Comparison of ENCODE assay signal across 1 cellular context in the genomic region with DNA sequence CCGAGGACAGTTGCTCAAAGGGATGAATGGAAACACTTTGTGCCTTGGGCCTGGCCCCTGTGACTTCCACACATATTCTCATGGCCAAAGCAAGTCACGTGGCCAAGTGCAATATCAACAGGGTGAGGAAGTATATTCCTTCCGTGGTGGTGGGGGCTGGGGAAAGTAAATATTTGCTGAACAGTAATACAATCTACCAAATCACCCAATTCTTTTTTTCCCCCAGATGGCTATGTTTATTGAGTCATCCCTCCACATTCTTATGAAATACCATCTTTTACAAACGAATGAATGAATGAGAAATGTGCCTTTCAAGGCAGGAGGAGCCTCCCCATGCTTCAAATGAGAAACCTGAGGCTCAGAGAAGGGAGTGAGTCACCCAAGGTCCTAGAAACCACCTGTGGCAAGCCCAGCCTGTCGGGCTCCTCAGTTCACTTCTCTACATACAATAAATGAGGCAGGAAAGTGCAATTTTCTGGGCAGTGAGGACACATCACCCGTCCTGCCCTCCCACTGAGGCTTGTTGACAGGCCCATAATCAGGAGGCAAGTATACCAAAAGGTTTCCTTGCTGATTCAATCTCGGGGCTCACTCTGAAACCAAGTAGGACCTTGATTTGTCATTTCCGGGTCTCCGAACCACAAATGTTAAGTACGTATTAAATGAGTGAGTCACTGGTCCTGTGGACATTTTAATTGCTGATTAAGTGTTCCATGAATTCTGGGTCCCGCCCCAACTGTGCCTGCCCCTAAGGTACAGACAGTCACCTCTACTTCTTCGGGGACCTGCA.
TF ChIP-seq lines count a peak whose summit lies in the region.

No MANE protein-coding gene starts in this region.

TF ChIP-seq in HepG2, 621 proteins besides CTCF, POLR2A, EP300 and RAD21 (continued from another document and continues in another):
- TF ChIP-seq, protein P1, sequence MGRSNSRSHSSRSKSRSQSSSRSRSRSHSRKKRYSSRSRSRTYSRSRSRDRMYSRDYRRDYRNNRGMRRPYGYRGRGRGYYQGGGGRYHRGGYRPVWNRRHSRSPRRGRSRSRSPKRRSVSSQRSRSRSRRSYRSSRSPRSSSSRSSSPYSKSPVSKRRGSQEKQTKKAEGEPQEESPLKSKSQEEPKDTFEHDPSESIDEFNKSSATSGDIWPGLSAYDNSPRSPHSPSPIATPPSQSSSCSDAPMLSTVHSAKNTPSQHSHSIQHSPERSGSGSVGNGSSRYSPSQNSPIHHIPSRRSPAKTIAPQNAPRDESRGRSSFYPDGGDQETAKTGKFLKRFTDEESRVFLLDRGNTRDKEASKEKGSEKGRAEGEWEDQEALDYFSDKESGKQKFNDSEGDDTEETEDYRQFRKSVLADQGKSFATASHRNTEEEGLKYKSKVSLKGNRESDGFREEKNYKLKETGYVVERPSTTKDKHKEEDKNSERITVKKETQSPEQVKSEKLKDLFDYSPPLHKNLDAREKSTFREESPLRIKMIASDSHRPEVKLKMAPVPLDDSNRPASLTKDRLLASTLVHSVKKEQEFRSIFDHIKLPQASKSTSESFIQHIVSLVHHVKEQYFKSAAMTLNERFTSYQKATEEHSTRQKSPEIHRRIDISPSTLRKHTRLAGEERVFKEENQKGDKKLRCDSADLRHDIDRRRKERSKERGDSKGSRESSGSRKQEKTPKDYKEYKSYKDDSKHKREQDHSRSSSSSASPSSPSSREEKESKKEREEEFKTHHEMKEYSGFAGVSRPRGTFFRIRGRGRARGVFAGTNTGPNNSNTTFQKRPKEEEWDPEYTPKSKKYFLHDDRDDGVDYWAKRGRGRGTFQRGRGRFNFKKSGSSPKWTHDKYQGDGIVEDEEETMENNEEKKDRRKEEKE (IDR thresholded peaks at IDR 0.05), result no peak
- TF ChIP-seq, protein P2, sequence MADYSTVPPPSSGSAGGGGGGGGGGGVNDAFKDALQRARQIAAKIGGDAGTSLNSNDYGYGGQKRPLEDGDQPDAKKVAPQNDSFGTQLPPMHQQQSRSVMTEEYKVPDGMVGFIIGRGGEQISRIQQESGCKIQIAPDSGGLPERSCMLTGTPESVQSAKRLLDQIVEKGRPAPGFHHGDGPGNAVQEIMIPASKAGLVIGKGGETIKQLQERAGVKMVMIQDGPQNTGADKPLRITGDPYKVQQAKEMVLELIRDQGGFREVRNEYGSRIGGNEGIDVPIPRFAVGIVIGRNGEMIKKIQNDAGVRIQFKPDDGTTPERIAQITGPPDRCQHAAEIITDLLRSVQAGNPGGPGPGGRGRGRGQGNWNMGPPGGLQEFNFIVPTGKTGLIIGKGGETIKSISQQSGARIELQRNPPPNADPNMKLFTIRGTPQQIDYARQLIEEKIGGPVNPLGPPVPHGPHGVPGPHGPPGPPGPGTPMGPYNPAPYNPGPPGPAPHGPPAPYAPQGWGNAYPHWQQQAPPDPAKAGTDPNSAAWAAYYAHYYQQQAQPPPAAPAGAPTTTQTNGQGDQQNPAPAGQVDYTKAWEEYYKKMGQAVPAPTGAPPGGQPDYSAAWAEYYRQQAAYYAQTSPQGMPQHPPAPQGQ (CRISPR knock-in tag; IDR thresholded peaks at IDR 0.05; ENCODE audit: borderline replicate concordance), result peak; percentile 60; the same call in 1 of the 2 replicates
- TF ChIP-seq, protein P3, sequence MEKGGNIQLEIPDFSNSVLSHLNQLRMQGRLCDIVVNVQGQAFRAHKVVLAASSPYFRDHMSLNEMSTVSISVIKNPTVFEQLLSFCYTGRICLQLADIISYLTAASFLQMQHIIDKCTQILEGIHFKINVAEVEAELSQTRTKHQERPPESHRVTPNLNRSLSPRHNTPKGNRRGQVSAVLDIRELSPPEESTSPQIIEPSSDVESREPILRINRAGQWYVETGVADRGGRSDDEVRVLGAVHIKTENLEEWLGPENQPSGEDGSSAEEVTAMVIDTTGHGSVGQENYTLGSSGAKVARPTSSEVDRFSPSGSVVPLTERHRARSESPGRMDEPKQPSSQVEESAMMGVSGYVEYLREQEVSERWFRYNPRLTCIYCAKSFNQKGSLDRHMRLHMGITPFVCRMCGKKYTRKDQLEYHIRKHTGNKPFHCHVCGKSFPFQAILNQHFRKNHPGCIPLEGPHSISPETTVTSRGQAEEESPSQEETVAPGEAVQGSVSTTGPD (CRISPR knock-in tag; IDR thresholded peaks at IDR 0.05), result peak; percentile 97
- TF ChIP-seq KLF11 (CRISPR knock-in tag; IDR thresholded peaks at IDR 0.05), result no peak; the same call in 1 of the 2 replicates
- TF ChIP-seq ONECUT2 (CRISPR knock-in tag; IDR thresholded peaks at IDR 0.05), result no peak
- TF ChIP-seq TGIF2 (CRISPR knock-in tag; IDR thresholded peaks at IDR 0.05), result peak; percentile 93
- TF ChIP-seq TEAD3 (CRISPR knock-in tag; optimal IDR thresholded peaks at IDR 0.05; ENCODE audit: borderline replicate concordance), result peak; percentile 87
- TF ChIP-seq MBD4 (IDR thresholded peaks at IDR 0.05; ENCODE audit: borderline replicate concordance, low read length), result 0 out of 2 replicates have a peak, but pooled peaks have one; percentile 57
- TF ChIP-seq ZFAT (CRISPR knock-in tag; conservative IDR thresholded peaks at IDR 0.05), result no peak
- TF ChIP-seq, protein P4, sequence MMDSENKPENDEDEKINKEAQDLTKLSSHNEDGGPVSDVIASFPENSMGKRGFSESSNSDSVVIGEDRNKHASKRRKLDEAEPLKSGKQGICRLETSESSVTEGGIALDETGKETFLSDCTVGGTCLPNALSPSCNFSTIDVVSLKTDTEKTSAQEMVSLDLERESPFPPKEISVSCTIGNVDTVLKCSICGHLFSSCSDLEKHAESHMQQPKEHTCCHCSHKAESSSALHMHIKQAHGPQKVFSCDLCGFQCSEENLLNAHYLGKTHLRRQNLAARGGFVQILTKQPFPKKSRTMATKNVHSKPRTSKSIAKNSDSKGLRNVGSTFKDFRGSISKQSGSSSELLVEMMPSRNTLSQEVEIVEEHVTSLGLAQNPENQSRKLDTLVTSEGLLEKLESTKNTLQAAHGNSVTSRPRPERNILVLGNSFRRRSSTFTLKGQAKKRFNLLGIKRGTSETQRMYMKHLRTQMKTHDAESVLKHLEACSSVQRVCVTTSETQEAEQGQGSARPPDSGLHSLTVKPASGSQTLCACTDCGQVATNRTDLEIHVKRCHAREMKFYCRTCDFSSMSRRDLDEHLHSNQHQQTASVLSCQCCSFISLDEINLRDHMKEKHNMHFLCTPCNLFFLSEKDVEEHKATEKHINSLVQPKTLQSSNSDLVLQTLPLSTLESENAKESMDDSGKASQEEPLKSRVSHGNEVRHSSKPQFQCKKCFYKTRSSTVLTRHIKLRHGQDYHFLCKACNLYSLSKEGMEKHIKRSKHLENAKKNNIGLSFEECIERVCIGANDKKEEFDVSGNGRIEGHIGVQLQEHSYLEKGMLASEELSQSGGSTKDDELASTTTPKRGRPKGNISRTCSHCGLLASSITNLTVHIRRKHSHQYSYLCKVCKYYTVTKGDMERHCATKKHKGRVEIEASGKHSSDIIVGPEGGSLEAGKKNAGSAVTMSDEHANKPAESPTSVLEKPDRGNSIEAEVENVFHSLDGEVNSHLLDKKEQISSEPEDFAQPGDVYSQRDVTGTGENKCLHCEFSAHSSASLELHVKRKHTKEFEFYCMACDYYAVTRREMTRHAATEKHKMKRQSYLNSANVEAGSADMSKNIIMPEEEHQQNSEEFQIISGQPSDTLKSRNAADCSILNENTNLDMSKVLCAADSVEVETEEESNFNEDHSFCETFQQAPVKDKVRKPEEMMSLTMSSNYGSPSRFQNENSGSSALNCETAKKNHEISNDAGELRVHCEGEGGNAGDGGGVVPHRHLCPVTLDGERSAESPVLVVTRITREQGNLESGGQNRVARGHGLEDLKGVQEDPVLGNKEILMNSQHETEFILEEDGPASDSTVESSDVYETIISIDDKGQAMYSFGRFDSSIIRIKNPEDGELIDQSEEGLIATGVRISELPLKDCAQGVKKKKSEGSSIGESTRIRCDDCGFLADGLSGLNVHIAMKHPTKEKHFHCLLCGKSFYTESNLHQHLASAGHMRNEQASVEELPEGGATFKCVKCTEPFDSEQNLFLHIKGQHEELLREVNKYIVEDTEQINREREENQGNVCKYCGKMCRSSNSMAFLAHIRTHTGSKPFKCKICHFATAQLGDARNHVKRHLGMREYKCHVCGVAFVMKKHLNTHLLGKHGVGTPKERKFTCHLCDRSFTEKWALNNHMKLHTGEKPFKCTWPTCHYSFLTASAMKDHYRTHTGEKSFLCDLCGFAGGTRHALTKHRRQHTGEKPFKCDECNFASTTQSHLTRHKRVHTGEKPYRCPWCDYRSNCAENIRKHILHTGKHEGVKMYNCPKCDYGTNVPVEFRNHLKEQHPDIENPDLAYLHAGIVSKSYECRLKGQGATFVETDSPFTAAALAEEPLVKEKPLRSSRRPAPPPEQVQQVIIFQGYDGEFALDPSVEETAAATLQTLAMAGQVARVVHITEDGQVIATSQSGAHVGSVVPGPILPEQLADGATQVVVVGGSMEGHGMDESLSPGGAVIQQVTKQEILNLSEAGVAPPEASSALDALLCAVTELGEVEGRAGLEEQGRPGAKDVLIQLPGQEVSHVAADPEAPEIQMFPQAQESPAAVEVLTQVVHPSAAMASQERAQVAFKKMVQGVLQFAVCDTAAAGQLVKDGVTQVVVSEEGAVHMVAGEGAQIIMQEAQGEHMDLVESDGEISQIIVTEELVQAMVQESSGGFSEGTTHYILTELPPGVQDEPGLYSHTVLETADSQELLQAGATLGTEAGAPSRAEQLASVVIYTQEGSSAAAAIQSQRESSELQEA (CRISPR knock-in tag; IDR thresholded peaks at IDR 0.05; ENCODE audit: not compliant biosample characterization), result no peak
- 0 out of 2 replicates have a peak, but pooled peaks have one; percentile 8 for TF ChIP-seq ZNF34 (CRISPR knock-in tag; IDR thresholded peaks at IDR 0.05; ENCODE audit: borderline replicate concordance)
- peak; percentile 72; the same call in 1 of the 2 replicates for TF ChIP-seq MIER2 (CRISPR knock-in tag; IDR thresholded peaks at IDR 0.05)
- TF ChIP-seq RBAK (CRISPR knock-in tag; IDR thresholded peaks at IDR 0.05), result 0 out of 2 replicates have a peak, but pooled peaks have one; percentile 47
- TF ChIP-seq, protein P5, sequence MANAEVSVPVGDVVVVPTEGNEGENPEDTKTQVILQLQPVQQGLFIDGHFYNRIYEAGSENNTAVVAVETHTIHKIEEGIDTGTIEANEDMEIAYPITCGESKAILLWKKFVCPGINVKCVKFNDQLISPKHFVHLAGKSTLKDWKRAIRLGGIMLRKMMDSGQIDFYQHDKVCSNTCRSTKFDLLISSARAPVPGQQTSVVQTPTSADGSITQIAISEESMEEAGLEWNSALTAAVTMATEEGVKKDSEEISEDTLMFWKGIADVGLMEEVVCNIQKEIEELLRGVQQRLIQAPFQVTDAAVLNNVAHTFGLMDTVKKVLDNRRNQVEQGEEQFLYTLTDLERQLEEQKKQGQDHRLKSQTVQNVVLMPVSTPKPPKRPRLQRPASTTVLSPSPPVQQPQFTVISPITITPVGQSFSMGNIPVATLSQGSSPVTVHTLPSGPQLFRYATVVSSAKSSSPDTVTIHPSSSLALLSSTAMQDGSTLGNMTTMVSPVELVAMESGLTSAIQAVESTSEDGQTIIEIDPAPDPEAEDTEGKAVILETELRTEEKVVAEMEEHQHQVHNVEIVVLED (CRISPR knock-in tag; IDR thresholded peaks at IDR 0.05; ENCODE audit: borderline replicate concordance), result peak; percentile 63
- no peak for TF ChIP-seq CBX2 (IDR thresholded peaks at IDR 0.05; ENCODE audit: low read depth, low read length)
- no peak for TF ChIP-seq CBX2 (CRISPR knock-in tag; IDR thresholded peaks at IDR 0.05; ENCODE audit: low read depth)
- 0 out of 2 replicates have a peak, but pooled peaks have one; percentile 1 for TF ChIP-seq CENPT (CRISPR knock-in tag; IDR thresholded peaks at IDR 0.05; ENCODE audit: low read depth)
- peak; percentile 96 for TF ChIP-seq TBX2 (CRISPR knock-in tag; IDR thresholded peaks at IDR 0.05; ENCODE audit: borderline replicate concordance)
- TF ChIP-seq, protein P6, sequence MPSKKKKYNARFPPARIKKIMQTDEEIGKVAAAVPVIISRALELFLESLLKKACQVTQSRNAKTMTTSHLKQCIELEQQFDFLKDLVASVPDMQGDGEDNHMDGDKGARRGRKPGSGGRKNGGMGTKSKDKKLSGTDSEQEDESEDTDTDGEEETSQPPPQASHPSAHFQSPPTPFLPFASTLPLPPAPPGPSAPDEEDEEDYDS (CRISPR knock-in tag; IDR thresholded peaks at IDR 0.05), result peak; percentile 68; the same call in 1 of the 2 replicates
- TF ChIP-seq FOSL1 (CRISPR knock-in tag; IDR thresholded peaks at IDR 0.05; ENCODE audit: borderline replicate concordance), result peak; percentile 82
- TF ChIP-seq, protein P7, sequence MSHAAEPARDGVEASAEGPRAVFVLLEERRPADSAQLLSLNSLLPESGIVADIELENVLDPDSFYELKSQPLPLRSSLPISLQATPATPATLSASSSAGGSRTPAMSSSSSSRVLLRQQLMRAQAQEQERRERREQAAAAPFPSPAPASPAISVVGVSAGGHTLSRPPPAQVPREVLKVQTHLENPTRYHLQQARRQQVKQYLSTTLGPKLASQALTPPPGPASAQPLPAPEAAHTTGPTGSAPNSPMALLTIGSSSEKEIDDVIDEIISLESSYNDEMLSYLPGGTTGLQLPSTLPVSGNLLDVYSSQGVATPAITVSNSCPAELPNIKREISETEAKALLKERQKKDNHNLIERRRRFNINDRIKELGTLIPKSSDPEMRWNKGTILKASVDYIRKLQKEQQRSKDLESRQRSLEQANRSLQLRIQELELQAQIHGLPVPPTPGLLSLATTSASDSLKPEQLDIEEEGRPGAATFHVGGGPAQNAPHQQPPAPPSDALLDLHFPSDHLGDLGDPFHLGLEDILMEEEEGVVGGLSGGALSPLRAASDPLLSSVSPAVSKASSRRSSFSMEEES (CRISPR knock-in tag; IDR thresholded peaks at IDR 0.05), result peak; percentile 97
- peak; percentile 73 for TF ChIP-seq ZNF274 (CRISPR knock-in tag; IDR thresholded peaks at IDR 0.05)
- TF ChIP-seq, protein P8, sequence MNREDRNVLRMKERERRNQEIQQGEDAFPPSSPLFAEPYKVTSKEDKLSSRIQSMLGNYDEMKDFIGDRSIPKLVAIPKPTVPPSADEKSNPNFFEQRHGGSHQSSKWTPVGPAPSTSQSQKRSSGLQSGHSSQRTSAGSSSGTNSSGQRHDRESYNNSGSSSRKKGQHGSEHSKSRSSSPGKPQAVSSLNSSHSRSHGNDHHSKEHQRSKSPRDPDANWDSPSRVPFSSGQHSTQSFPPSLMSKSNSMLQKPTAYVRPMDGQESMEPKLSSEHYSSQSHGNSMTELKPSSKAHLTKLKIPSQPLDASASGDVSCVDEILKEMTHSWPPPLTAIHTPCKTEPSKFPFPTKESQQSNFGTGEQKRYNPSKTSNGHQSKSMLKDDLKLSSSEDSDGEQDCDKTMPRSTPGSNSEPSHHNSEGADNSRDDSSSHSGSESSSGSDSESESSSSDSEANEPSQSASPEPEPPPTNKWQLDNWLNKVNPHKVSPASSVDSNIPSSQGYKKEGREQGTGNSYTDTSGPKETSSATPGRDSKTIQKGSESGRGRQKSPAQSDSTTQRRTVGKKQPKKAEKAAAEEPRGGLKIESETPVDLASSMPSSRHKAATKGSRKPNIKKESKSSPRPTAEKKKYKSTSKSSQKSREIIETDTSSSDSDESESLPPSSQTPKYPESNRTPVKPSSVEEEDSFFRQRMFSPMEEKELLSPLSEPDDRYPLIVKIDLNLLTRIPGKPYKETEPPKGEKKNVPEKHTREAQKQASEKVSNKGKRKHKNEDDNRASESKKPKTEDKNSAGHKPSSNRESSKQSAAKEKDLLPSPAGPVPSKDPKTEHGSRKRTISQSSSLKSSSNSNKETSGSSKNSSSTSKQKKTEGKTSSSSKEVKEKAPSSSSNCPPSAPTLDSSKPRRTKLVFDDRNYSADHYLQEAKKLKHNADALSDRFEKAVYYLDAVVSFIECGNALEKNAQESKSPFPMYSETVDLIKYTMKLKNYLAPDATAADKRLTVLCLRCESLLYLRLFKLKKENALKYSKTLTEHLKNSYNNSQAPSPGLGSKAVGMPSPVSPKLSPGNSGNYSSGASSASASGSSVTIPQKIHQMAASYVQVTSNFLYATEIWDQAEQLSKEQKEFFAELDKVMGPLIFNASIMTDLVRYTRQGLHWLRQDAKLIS (CRISPR knock-in tag; IDR thresholded peaks at IDR 0.05), result peak; percentile 46; the same call in 1 of the 2 replicates
